In the genomic region with DNA sequence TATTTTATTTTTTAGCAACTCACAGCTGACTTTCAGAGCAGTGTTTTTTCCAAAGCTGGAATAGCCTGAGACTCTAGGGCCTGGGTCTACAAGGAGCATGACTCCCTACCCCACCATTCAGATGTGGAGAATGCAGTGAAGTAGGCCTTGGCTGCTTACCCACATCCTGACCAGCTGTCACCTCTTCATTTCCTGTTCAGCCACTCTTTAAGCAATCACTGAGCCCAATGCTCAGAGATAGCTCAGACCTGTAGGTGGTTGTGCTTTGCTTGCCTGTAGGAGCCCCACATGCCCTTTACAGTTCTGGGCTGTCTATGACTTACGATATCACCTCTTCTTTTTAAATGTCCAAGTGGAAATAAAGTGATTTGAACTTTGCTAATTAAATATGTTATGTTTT, we compare ENCODE assay signal across 9 cellular contexts.
DNase-seq lines count a peak whose midpoint lies in the region; ATAC-seq and TF ChIP-seq lines count a peak whose summit lies in the region.
"Had no signal": no experiment of that assay in that cellular context is flagged by ENCODE, and none has a peak within 500 bp of the region (broad histone marks: within the 10 kb centered on the region; RNA-seq: fewer than 3 reads in every experiment).

No MANE protein-coding gene starts in this region.

- peaks cover 2% of the 10 kb centered on the region for H3K36me3 Mint-ChIP-seq in activated T-cell treated with anti-CD3 and anti-CD28 coated beads, Interleukin-2, amount 50 U/mL, for 4 hours (ENCODE audit: insufficient read depth)

- H3K4me1 Mint-ChIP-seq in activated T-cell treated with anti-CD3 and anti-CD28 coated beads, Interleukin-2, amount 50 U/mL, for 4 hours (ENCODE audit: low read depth), result peaks cover 16% of the 10 kb centered on the region

- peak overlapping the region; percentile 33 to 73 (median 42); a peak in 21 of 22 replicates for H3K4me2 ChIP-seq in BLaER1 treated with 17β-estradiol and CSF1 and Interleukin-3, amounts not matched to agents 10 nM and 100 nM

- intact Hi-C loops in upper lobe of right lung (cut with DNase I), result no loop called here

- H3K36me3 ChIP-seq in BLaER1 treated with 17β-estradiol and CSF1 and Interleukin-3, amounts not matched to agents 10 nM and 100 nM, result no peaks in the 10 kb centered on the region
- no peaks in the 10 kb centered on the region for H3K36me3 ChIP-seq in upper lobe of right lung

- no peak for DNase-seq in activated T-cell treated with anti-CD3 and anti-CD28 coated beads, Interleukin-2, amount 50 U/mL, for 4 hours
- DNase-seq in upper lobe of right lung (no peak), iPS-NIHi11 (ENCODE audit: low spot score) (no peak), NOMO-1 treated with DMSO at 0.1 percent for 48 hours (lab: John Stamatoyannopoulos, UW; ENCODE audit: unreplicated experiment) (no peak)
- DNase-seq in effector CD4-positive, alpha-beta T cell, result no peak

- H3K27me3 Mint-ChIP-seq in activated T-cell treated with anti-CD3 and anti-CD28 coated beads, Interleukin-2, amount 50 U/mL, for 4 hours (ENCODE audit: low read depth), result no peaks in the 10 kb centered on the region

- peak; percentile 82 for ATAC-seq in GM19023 (IDR thresholded peaks at IDR 0.05; ENCODE audit: unreplicated experiment)
- ATAC-seq in HG03135 (IDR thresholded peaks at IDR 0.05; ENCODE audit: unreplicated experiment), result peak; percentile 92
- peak; percentile 51 to 62 for ATAC-seq in activated T-cell treated with anti-CD3 and anti-CD28 coated beads, Interleukin-2, amount 50 U/mL, for 4 hours
- peak; percentile 37 for ATAC-seq in upper lobe of right lung

- no peaks in the 10 kb centered on the region for H3K9me3 ChIP-seq in BLaER1 treated with 17β-estradiol and CSF1 and Interleukin-3, amounts not matched to agents 10 nM and 100 nM (replicated peaks in 1 of 11)
- no peaks in the 10 kb centered on the region for H3K9me3 ChIP-seq in upper lobe of right lung

- H4K20me1 ChIP-seq in BLaER1 treated with 17β-estradiol and CSF1 and Interleukin-3, amounts not matched to agents 10 nM and 100 nM, result no peaks in the 10 kb centered on the region

- H3K4me3 ChIP-seq in BLaER1 treated with 17β-estradiol and CSF1 and Interleukin-3, amounts not matched to agents 10 nM and 100 nM, result no peak overlapping the region
- no peak overlapping the region for H3K4me3 ChIP-seq in upper lobe of right lung
- H3K4me3 ChIP-seq: skin epidermis had no signal

- no peaks in the 10 kb centered on the region for H3K9me3 Mint-ChIP-seq in activated T-cell treated with anti-CD3 and anti-CD28 coated beads, Interleukin-2, amount 50 U/mL, for 4 hours

- no peak overlapping the region for H3K9ac ChIP-seq in BLaER1 treated with 17β-estradiol and CSF1 and Interleukin-3, amounts not matched to agents 10 nM and 100 nM

- no peak for TF ChIP-seq CTCF in upper lobe of right lung (IDR thresholded peaks at IDR 0.05)

- peak overlapping the region in 6 of 11 experiments; percentile 5 to 43 (median 13); a peak in 7 of 22 replicates for H3K27ac ChIP-seq in BLaER1 treated with 17β-estradiol and CSF1 and Interleukin-3, amounts not matched to agents 10 nM and 100 nM
- no peak overlapping the region for H3K27ac ChIP-seq in upper lobe of right lung
- H3K27ac ChIP-seq: skin epidermis had no signal

- H3K4me3 Mint-ChIP-seq in activated T-cell treated with anti-CD3 and anti-CD28 coated beads, Interleukin-2, amount 50 U/mL, for 4 hours, result no peak overlapping the region

- H3K4me1 ChIP-seq in BLaER1 treated with 17β-estradiol and CSF1 and Interleukin-3, amounts not matched to agents 10 nM and 100 nM, result peaks cover 4 to 15% (median 9%) of the 10 kb centered on the region in 10 experiments
- H3K4me1 ChIP-seq in upper lobe of right lung, result no peaks in the 10 kb centered on the region

- H3K27me3 ChIP-seq in BLaER1 treated with 17β-estradiol and CSF1 and Interleukin-3, amounts not matched to agents 10 nM and 100 nM, result no peaks in the 10 kb centered on the region
- H3K27me3 ChIP-seq in upper lobe of right lung, result no peaks in the 10 kb centered on the region

Comparison
In these comparisons a context has a peak if more than half of its experiments do, and no peak if none do; other contexts are left out.
1. ATAC-seq: peak in every context shown above with its lines; median percentile 92 in HG03135; 82 in GM19023; 56 in activated T-cell treated with anti-CD3 and anti-CD28 coated beads, Interleukin-2, amount 50 U/mL, for 4 hours; 37 in upper lobe of right lung.